Comparison of ENCODE assay signal across 2 cellular contexts in genomic region chr7:41911792-41912191, GRCh38.
TF ChIP-seq lines count a peak whose summit lies in the region.

No MANE protein-coding gene starts in this region.

TF ChIP-seq in SK-N-SH, 30 proteins besides CTCF, POLR2A, EP300 and RAD21 (continued from another document):
- TF ChIP-seq, protein P1, sequence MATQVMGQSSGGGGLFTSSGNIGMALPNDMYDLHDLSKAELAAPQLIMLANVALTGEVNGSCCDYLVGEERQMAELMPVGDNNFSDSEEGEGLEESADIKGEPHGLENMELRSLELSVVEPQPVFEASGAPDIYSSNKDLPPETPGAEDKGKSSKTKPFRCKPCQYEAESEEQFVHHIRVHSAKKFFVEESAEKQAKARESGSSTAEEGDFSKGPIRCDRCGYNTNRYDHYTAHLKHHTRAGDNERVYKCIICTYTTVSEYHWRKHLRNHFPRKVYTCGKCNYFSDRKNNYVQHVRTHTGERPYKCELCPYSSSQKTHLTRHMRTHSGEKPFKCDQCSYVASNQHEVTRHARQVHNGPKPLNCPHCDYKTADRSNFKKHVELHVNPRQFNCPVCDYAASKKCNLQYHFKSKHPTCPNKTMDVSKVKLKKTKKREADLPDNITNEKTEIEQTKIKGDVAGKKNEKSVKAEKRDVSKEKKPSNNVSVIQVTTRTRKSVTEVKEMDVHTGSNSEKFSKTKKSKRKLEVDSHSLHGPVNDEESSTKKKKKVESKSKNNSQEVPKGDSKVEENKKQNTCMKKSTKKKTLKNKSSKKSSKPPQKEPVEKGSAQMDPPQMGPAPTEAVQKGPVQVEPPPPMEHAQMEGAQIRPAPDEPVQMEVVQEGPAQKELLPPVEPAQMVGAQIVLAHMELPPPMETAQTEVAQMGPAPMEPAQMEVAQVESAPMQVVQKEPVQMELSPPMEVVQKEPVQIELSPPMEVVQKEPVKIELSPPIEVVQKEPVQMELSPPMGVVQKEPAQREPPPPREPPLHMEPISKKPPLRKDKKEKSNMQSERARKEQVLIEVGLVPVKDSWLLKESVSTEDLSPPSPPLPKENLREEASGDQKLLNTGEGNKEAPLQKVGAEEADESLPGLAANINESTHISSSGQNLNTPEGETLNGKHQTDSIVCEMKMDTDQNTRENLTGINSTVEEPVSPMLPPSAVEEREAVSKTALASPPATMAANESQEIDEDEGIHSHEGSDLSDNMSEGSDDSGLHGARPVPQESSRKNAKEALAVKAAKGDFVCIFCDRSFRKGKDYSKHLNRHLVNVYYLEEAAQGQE (IDR thresholded peaks at IDR 0.05; ENCODE audit: low read depth, low read length): no peak
- TF ChIP-seq, protein P2, sequence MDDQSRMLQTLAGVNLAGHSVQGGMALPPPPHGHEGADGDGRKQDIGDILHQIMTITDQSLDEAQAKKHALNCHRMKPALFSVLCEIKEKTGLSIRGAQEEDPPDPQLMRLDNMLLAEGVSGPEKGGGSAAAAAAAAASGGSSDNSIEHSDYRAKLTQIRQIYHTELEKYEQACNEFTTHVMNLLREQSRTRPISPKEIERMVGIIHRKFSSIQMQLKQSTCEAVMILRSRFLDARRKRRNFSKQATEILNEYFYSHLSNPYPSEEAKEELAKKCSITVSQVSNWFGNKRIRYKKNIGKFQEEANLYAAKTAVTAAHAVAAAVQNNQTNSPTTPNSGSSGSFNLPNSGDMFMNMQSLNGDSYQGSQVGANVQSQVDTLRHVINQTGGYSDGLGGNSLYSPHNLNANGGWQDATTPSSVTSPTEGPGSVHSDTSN (IDR thresholded peaks at IDR 0.05): peak; percentile 74
- TF ChIP-seq ZBTB33 (IDR thresholded peaks at IDR 0.05; ENCODE audit: borderline replicate concordance, low read depth) (no peak), TCF12 (IDR thresholded peaks at IDR 0.05) (peak; percentile 75), TEAD4 (IDR thresholded peaks at IDR 0.05; ENCODE audit: borderline replicate concordance, insufficient read depth) (peak; percentile 44; the same call in 1 of the 2 replicates), JUND (IDR thresholded peaks at IDR 0.05) (peak; percentile 60)
- TF ChIP-seq, protein P3, sequence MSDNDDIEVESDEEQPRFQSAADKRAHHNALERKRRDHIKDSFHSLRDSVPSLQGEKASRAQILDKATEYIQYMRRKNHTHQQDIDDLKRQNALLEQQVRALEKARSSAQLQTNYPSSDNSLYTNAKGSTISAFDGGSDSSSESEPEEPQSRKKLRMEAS (IDR thresholded peaks at IDR 0.05; ENCODE audit: low read depth): peak; percentile 63
TF ChIP-seq in SK-N-SH: peak in this region for 7.

TF ChIP-seq in SK-N-SH treated with all-trans-retinoic acid at 6 μM for 48 hours, 23 proteins besides CTCF, POLR2A, EP300 and RAD21 (continued from another document):
- TF ChIP-seq, protein P4, sequence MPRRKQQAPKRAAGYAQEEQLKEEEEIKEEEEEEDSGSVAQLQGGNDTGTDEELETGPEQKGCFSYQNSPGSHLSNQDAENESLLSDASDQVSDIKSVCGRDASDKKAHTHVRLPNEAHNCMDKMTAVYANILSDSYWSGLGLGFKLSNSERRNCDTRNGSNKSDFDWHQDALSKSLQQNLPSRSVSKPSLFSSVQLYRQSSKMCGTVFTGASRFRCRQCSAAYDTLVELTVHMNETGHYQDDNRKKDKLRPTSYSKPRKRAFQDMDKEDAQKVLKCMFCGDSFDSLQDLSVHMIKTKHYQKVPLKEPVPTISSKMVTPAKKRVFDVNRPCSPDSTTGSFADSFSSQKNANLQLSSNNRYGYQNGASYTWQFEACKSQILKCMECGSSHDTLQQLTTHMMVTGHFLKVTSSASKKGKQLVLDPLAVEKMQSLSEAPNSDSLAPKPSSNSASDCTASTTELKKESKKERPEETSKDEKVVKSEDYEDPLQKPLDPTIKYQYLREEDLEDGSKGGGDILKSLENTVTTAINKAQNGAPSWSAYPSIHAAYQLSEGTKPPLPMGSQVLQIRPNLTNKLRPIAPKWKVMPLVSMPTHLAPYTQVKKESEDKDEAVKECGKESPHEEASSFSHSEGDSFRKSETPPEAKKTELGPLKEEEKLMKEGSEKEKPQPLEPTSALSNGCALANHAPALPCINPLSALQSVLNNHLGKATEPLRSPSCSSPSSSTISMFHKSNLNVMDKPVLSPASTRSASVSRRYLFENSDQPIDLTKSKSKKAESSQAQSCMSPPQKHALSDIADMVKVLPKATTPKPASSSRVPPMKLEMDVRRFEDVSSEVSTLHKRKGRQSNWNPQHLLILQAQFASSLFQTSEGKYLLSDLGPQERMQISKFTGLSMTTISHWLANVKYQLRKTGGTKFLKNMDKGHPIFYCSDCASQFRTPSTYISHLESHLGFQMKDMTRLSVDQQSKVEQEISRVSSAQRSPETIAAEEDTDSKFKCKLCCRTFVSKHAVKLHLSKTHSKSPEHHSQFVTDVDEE (CRISPR knock-in tag; IDR thresholded peaks at IDR 0.05): no peak
